In the genomic region with DNA sequence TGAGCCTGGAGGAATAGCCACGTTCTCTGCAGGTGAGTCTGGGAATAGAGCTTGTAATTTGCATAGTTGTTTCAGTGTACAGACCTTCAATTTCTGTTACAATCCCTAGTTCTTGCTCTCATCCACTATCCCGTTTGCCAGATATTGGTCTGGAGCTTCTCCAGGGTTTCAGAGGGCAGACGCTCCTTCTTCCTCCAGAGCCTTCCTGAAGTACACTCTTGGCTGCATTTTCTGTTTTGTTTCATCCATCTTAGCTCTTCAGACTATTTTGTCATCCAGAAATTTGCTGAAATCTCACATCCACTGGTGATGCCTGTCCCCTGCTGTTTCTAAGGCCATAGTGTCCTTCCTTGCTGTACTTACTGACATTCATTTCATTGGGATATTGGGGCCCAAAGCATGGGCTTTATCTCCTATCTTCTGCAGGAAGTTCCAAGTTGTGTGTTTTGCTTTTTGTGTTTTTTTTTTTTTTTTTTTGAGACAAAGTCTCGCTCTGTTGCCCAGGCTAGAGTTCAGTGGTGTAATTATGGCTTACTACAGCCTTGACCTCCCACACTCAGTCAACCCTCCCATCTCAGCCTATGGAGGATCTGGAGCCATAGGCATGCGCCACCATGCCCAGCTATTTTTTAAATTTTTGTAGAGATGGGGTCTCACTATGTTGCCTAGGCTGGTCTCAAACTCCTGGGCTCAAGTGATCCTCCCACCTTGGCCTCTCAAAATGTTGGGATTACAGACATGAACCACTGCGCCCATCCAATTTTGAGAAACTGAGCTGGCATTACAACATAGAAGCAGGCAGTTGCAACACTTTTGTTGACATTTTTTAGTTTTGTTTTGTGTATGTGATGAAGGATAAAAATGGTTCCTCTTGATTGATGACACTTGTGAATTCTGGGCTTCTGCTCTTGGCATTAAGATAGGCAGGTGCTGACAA, we compare ENCODE assay signal across 19 cellular contexts. TPM values are rescaled to one million over a fixed set of nuclear protein-coding genes. Genes with fewer than 3 reads are reported as not detected.
DNase-seq lines count a peak whose midpoint lies in the region; ATAC-seq and TF ChIP-seq lines count a peak whose summit lies in the region.
"Had no signal": no experiment of that assay in that cellular context is flagged by ENCODE, and none has a peak within 500 bp of the region (broad histone marks: within the 10 kb centered on the region; RNA-seq: fewer than 3 reads in every experiment).

No MANE protein-coding gene starts in this region.

- H3K27me3 Mint-ChIP-seq in activated CD4-positive, alpha-beta T cell treated with anti-CD3 and anti-CD28 coated beads, Interleukin-2, amount 10 ng/mL, durations not matched to agents 24 days and 14 days: no peaks in the 10 kb centered on the region
- no peaks in the 10 kb centered on the region for H3K27me3 Mint-ChIP-seq in activated CD4-positive, alpha-beta T cell treated with anti-CD3 and anti-CD28 coated beads for 36 hours

- DNase-seq in activated CD4-positive, alpha-beta T cell treated with anti-CD3 and anti-CD28 coated beads, Interleukin-2, amount 10 ng/mL, durations not matched to agents 24 days and 14 days: no peak
- no peak for DNase-seq in activated CD4-positive, alpha-beta T cell treated with anti-CD3 and anti-CD28 coated beads for 36 hours
- DNase-seq in KBM-7: peak; percentile 71
- peak; percentile 48 for DNase-seq in cerebellar cortex (ENCODE audit: low spot score)
- DNase-seq in spleen: no peak
- DNase-seq in stimulated activated CD4-positive, alpha-beta T cell treated with anti-CD3 and anti-CD28 coated beads, Interleukin-12 subunit alpha, Interleukin-12 subunit beta, amount 100 ng/mL, for 4 hours: no peak
- DNase-seq in head of caudate nucleus: no peak
- no peak for DNase-seq in omental fat pad (ENCODE audit: low spot score)
- DNase-seq: activated naive CD4-positive, alpha-beta T cell; DMS79; HCEC 1CT; NCI-H524; psoas muscle; SIG-M5; upper lobe of left lung had no signal

- H3K4me1 ChIP-seq in spleen: peaks cover 17 to 100% (median 72%) of the 10 kb centered on the region in 6 donors

- intact Hi-C loops in activated CD4-positive, alpha-beta T cell treated with anti-CD3 and anti-CD28 coated beads, Interleukin-2, amount 10 ng/mL, durations not matched to agents 24 days and 14 days (cut with micrococcal nuclease): no loop called here
- intact Hi-C loops in activated CD4-positive, alpha-beta T cell treated with anti-CD3 and anti-CD28 coated beads for 36 hours (cut with DNase I, micrococcal nuclease): no loop called here
- intact Hi-C loops in spleen (cut with DNase I; ENCODE audit: low total_unique reads): no loop called here
- intact Hi-C loops in head of caudate nucleus (cut with DNase I): no loop called here

- H3K4me3 Mint-ChIP-seq in activated CD4-positive, alpha-beta T cell treated with anti-CD3 and anti-CD28 coated beads, Interleukin-2, amount 10 ng/mL, durations not matched to agents 24 days and 14 days: no peak overlapping the region
- H3K4me3 Mint-ChIP-seq in activated CD4-positive, alpha-beta T cell treated with anti-CD3 and anti-CD28 coated beads for 36 hours: no peak overlapping the region
- H3K4me3 Mint-ChIP-seq: T-helper 1 cell treated with Interleukin-12 subunit alpha and Interleukin-12 subunit beta and Interleukin-4 antibody, amounts not matched to agents 30 μg/mL and 1 μg/mL, for 36 hours had no signal

- CTCF ChIA-PET in activated CD4-positive, alpha-beta T cell treated with anti-CD3 and anti-CD28 coated beads for 36 hours (lab: Charles Lee): interaction anchor here (0.7 to 1.5 kb wide), 5 partner anchors 19 to 47 kb away, joined by 3 to 6 read pairs (median 3); a partner anchor contains a TSS

- peak overlapping the region in 6 of 8 donors; percentile 17 to 88 (median 60) for H3K27ac ChIP-seq in spleen
- H3K27ac ChIP-seq: C4-2B, gastroesophageal sphincter, psoas muscle had no signal

- in situ Hi-C loops in KBM-7 (cut with MboI; ENCODE audit: low pct_unique_long_range_greater_than_20kb, low sequenced_read_pairs): no loop called here

- H3K9me3 Mint-ChIP-seq in activated CD4-positive, alpha-beta T cell treated with anti-CD3 and anti-CD28 coated beads, Interleukin-2, amount 10 ng/mL, durations not matched to agents 24 days and 14 days: no peaks in the 10 kb centered on the region
- H3K9me3 Mint-ChIP-seq in activated CD4-positive, alpha-beta T cell treated with anti-CD3 and anti-CD28 coated beads for 36 hours (ENCODE audit: low read depth): no peaks in the 10 kb centered on the region
- H3K9me3 Mint-ChIP-seq: T-helper 1 cell treated with Interleukin-12 subunit alpha and Interleukin-12 subunit beta and Interleukin-4 antibody, amounts not matched to agents 30 μg/mL and 1 μg/mL, for 36 hours had no signal

- H3K36me3 Mint-ChIP-seq in activated CD4-positive, alpha-beta T cell treated with anti-CD3 and anti-CD28 coated beads, Interleukin-2, amount 10 ng/mL, durations not matched to agents 24 days and 14 days (ENCODE audit: low read depth): peaks cover 16% of the 10 kb centered on the region
- peaks cover 7% of the 10 kb centered on the region for H3K36me3 Mint-ChIP-seq in activated CD4-positive, alpha-beta T cell treated with anti-CD3 and anti-CD28 coated beads for 36 hours (ENCODE audit: low read depth)

- H3K9me3 ChIP-seq in spleen: no peaks in the 10 kb centered on the region
- H3K9me3 ChIP-seq: gastroesophageal sphincter, psoas muscle, upper lobe of left lung had no signal

- POLR2A ChIA-PET in activated CD4-positive, alpha-beta T cell treated with anti-CD3 and anti-CD28 coated beads for 36 hours (lab: Charles Lee): interaction anchor here (1.6 kb wide), 1 partner anchor 19 kb away, joined by 4 read pairs; a partner anchor contains a TSS

- no peaks in the 10 kb centered on the region for H3K36me3 ChIP-seq in spleen
- H3K36me3 ChIP-seq: gastroesophageal sphincter, upper lobe of left lung had no signal

- ATAC-seq in activated CD4-positive, alpha-beta T cell treated with anti-CD3 and anti-CD28 coated beads for 36 hours: no peak
- no peak for ATAC-seq in omental fat pad (ENCODE audit: low FRiP score)
- ATAC-seq: gastroesophageal sphincter had no signal

- peak overlapping the region in 1 of 8 donors; percentile 24 for H3K4me3 ChIP-seq in spleen
- H3K4me3 ChIP-seq: coronary artery, gastroesophageal sphincter, psoas muscle, upper lobe of left lung had no signal

- peaks cover 38% of the 10 kb centered on the region for H3K4me1 Mint-ChIP-seq in activated CD4-positive, alpha-beta T cell treated with anti-CD3 and anti-CD28 coated beads, Interleukin-2, amount 10 ng/mL, durations not matched to agents 24 days and 14 days
- H3K4me1 Mint-ChIP-seq in activated CD4-positive, alpha-beta T cell treated with anti-CD3 and anti-CD28 coated beads for 36 hours: peaks cover 71% of the 10 kb centered on the region

- WGBS in spleen, 5 donors: 59 to 82% (median 68%) methylated on average over 6 of the region's 6 CpGs

- H3K27ac Mint-ChIP-seq in activated CD4-positive, alpha-beta T cell treated with anti-CD3 and anti-CD28 coated beads, Interleukin-2, amount 10 ng/mL, durations not matched to agents 24 days and 14 days: peak overlapping the region; percentile 13
- H3K27ac Mint-ChIP-seq in activated CD4-positive, alpha-beta T cell treated with anti-CD3 and anti-CD28 coated beads for 36 hours: no peak overlapping the region
- H3K27ac Mint-ChIP-seq: T-helper 1 cell treated with Interleukin-12 subunit alpha and Interleukin-12 subunit beta and Interleukin-4 antibody, amounts not matched to agents 30 μg/mL and 1 μg/mL, for 36 hours had no signal

- TF ChIP-seq POLR2A in spleen (IDR thresholded peaks at IDR 0.05): no peak

- no peak for TF ChIP-seq CTCF in spleen (IDR thresholded peaks at IDR 0.05 in 8 of 11, conservative IDR thresholded peaks at IDR 0.05 in 3 of 11)
- no peak for TF ChIP-seq CTCF in omental fat pad (IDR thresholded peaks at IDR 0.05)

- no peaks in the 10 kb centered on the region for H3K27me3 ChIP-seq in spleen (replicated peaks in 1 of 7)
- H3K27me3 ChIP-seq: gastroesophageal sphincter, upper lobe of left lung had no signal

RNA-seq across cellular contexts. Expression of a gene that starts 18.8 kb away (rescaled TPM):
- 34.7 and 39.2 TPM in 2 replicates for total RNA-seq in activated CD4-positive, alpha-beta T cell treated with anti-CD3 and anti-CD28 coated beads, Interleukin-2, amount 10 ng/mL, durations not matched to agents 24 days and 14 days
- total RNA-seq in activated CD4-positive, alpha-beta T cell treated with anti-CD3 and anti-CD28 coated beads for 36 hours: 10 to 100 TPM; 34.3 to 41.3 TPM
- total RNA-seq in spleen: 10 to 100 TPM; 33.1 to 61.8 (median 45.5) TPM
- polyA plus RNA-seq in spleen: 10 to 100 TPM in 1 of 3 donors, 1 to 10 TPM in 2; 6.9 to 10.7 (median 9.1) TPM
- 10 to 100 TPM; 27.5 to 49.5 (median 35.5) TPM for total RNA-seq in omental fat pad

RNA-seq across cellular contexts. Expression of a gene that starts 25.9 kb away (rescaled TPM):
- 532 TPM in 2 replicates for total RNA-seq in activated CD4-positive, alpha-beta T cell treated with anti-CD3 and anti-CD28 coated beads, Interleukin-2, amount 10 ng/mL, durations not matched to agents 24 days and 14 days
- total RNA-seq in activated CD4-positive, alpha-beta T cell treated with anti-CD3 and anti-CD28 coated beads for 36 hours: 100 to 1,000 TPM; 494 to 576 TPM
- total RNA-seq in spleen: 10 to 100 TPM; 39.6 to 81.5 (median 45.9) TPM
- polyA plus RNA-seq in spleen: 100 to 1,000 TPM in 1 of 3 donors, 10 to 100 TPM in 2; 45.6 to 106 (median 90.0) TPM
- 10 to 100 TPM; 26.4 to 38.6 (median 30.9) TPM for total RNA-seq in omental fat pad

RNA-seq across cellular contexts. Expression of a gene that starts 32.8 kb away (rescaled TPM):
- 86.3 and 86.9 TPM in 2 replicates for total RNA-seq in activated CD4-positive, alpha-beta T cell treated with anti-CD3 and anti-CD28 coated beads, Interleukin-2, amount 10 ng/mL, durations not matched to agents 24 days and 14 days
- 10 to 100 TPM; 63.7 to 66.3 TPM for total RNA-seq in activated CD4-positive, alpha-beta T cell treated with anti-CD3 and anti-CD28 coated beads for 36 hours
- total RNA-seq in spleen: 10 to 100 TPM; 62.5 to 83.7 (median 75.1) TPM
- polyA plus RNA-seq in spleen: 100 to 1,000 TPM; 112 to 131 (median 123) TPM
- 100 to 1,000 TPM in 3 of 4 donors, 10 to 100 TPM in 1; 86.5 to 138 (median 127) TPM for total RNA-seq in omental fat pad

Comparison
In these comparisons a context has a peak if more than half of its experiments do, and no peak if none do; other contexts are left out.
1. DNase-seq: peak in KBM-7 (single experiment) and cerebellar cortex (single experiment); none in activated CD4-positive, alpha-beta T cell treated with anti-CD3 and anti-CD28 coated beads, Interleukin-2, amount 10 ng/mL, durations not matched to agents 24 days and 14 days (single experiment), activated CD4-positive, alpha-beta T cell treated with anti-CD3 and anti-CD28 coated beads for 36 hours (single experiment), spleen (single experiment), stimulated activated CD4-positive, alpha-beta T cell treated with anti-CD3 and anti-CD28 coated beads, Interleukin-12 subunit alpha, Interleukin-12 subunit beta, amount 100 ng/mL, for 4 hours (single experiment), head of caudate nucleus (0 of 42) and omental fat pad (single experiment).